In genomic region chr10:65754112-65754511, GRCh38 we compare ENCODE assay signal across 27 cellular contexts.
"Had no signal": no experiment of that assay in that cellular context is flagged by ENCODE, and none has a peak within 500 bp of the region (broad histone marks: within the 10 kb centered on the region; RNA-seq: fewer than 3 reads in every experiment).

No MANE protein-coding gene starts in this region.

- H3K27me3 ChIP-seq: ascending aorta, breast epithelium, dorsolateral prefrontal cortex, heart left ventricle had no signal

- H3K36me3 ChIP-seq: ascending aorta, breast epithelium, heart left ventricle had no signal

- H3K4me3 ChIP-seq: ascending aorta, breast epithelium, coronary artery, dorsolateral prefrontal cortex, heart left ventricle had no signal

- DNase-seq: activated CD4-positive, alpha-beta memory T cell treated with anti-CD3 and anti-CD28 coated beads, Interleukin-2, amount 10 ng/mL, durations not matched to agents 7 days and 5 days; activated CD4-positive, alpha-beta T cell treated with anti-CD3 and anti-CD28 coated beads for 1 hour; activated CD4-positive, alpha-beta T cell treated with anti-CD3 and anti-CD28 coated beads for 4 hours; activated CD4-positive, alpha-beta T cell treated with anti-CD3 and anti-CD28 coated beads, Interleukin-2, amount 10 ng/mL, durations not matched to agents 7 days and 5 days; activated CD4-positive, alpha-beta T cell treated with anti-CD3 and anti-CD28 coated beads, Interleukin-2, amount 50 U/mL, for 4 hours; activated CD8-positive, alpha-beta memory T cell treated with anti-CD3 and anti-CD28 coated beads, Interleukin-2, amount 50 U/mL, for 48 hours; activated gamma-delta T cell; activated naive CD4-positive, alpha-beta T cell; activated naive CD4-positive, alpha-beta T cell treated with anti-CD3 and anti-CD28 coated beads, Interleukin-2, amount 10 ng/mL, durations not matched to agents 7 days and 5 days; activated naive CD8-positive, alpha-beta T cell treated with anti-CD3 and anti-CD28 coated beads, Interleukin-2, amount 10 ng/mL, durations not matched to agents 7 days and 5 days; activated T-cell treated with anti-CD3 and anti-CD28 coated beads for 4 hours; activated T-cell treated with anti-CD3 and anti-CD28 coated beads, Interleukin-2, amount 50 U/mL, for 24 hours; activated T-cell treated with anti-CD3 and anti-CD28 coated beads, Interleukin-2, amount 50 U/mL, for 72 hours; dorsolateral prefrontal cortex; effector memory CD4-positive, alpha-beta T cell; endodermal cell; foreskin fibroblast; glutamatergic neuron; heart left ventricle; T-helper 2 cell had no signal

- FAIRE-seq: frontal cortex, TTC549 had no signal

- ATAC-seq: activated naive CD4-positive, alpha-beta T cell treated with anti-CD3 and anti-CD28 coated beads, Interleukin-2, amount 50 U/mL, for 72 hours; activated T-cell treated with anti-CD3 and anti-CD28 coated beads, Interleukin-2, amount 50 U/mL, for 72 hours; heart left ventricle; WTC11 had no signal
